In genomic region chr9:3467593-3468219, GRCh38 we compare ENCODE assay signal across 8 cellular contexts. TPM values are rescaled to one million over a fixed set of nuclear protein-coding genes. Genes with fewer than 3 reads are reported as not detected.
A peak's percentile ranks its signal among the peaks of the same experiment; 100 is the strongest.
DNase-seq lines count a peak whose midpoint lies in the region; ATAC-seq and TF ChIP-seq lines count a peak whose summit lies in the region.

No MANE protein-coding gene starts in this region.

- no peaks in the 10 kb centered on the region for H3K36me3 ChIP-seq in WERI-Rb-1

- H3K9me3 ChIP-seq in WERI-Rb-1 (ENCODE audit: severe bottlenecking): no peaks in the 10 kb centered on the region

- H3K27ac ChIP-seq in WERI-Rb-1: no peak overlapping the region

- DNase-seq in AG08396 (ENCODE audit: low spot score) (peak; percentile 56), NCI-H2081 (lab: John Stamatoyannopoulos, UW) (peak; percentile 81 to 92), WERI-Rb-1 (peak; percentile 60), left colon (peak; percentile 51 to 59)
- peak; percentile 48 for DNase-seq in central memory CD4-positive, alpha-beta T cell
- peak; percentile 14 to 45 (median 35) for DNase-seq in stimulated activated CD4-positive, alpha-beta T cell treated with anti-CD3 and anti-CD28 coated beads, TNF-alpha, amount 100 ng/mL, for 4 hours (ENCODE audit: low read depth in 3 of 3)

- no peak overlapping the region for H3K4me3 ChIP-seq in WERI-Rb-1 (ENCODE audit: low read depth, low read length)

- TF ChIP-seq CTCF in WERI-Rb-1 (IDR thresholded peaks at IDR 0.05; ENCODE audit: low read depth, low read length): peak; percentile 99

- intact Hi-C loops in left colon (cut with DNase I, micrococcal nuclease): no loop called here

- no peaks in the 10 kb centered on the region for H3K27me3 ChIP-seq in WERI-Rb-1 (ENCODE audit: insufficient read depth, low read depth, severe bottlenecking)

- ATAC-seq in GM18520 (IDR thresholded peaks at IDR 0.05; ENCODE audit: unreplicated experiment) (peak; percentile 87), HG03045 (IDR thresholded peaks at IDR 0.05; ENCODE audit: unreplicated experiment) (peak; percentile 97), left colon (peak; percentile 97)

RNA-seq across cellular contexts. Expression of gene RFX3, which starts 58.1 kb away (rescaled TPM):
- total RNA-seq in left colon: 10 to 100 TPM in 1 of 2 donors, 1 to 10 TPM in 1; 8.4 to 10.6 TPM

Comparison
In these comparisons a context has a peak if more than half of its experiments do, and no peak if none do; other contexts are left out.
1. DNase-seq: peak in every context shown above with its lines; median percentile 86 in NCI-H2081; 60 in WERI-Rb-1; 56 in AG08396; 55 in left colon; 48 in central memory CD4-positive, alpha-beta T cell; 35 in stimulated activated CD4-positive, alpha-beta T cell treated with anti-CD3 and anti-CD28 coated beads, TNF-alpha, amount 100 ng/mL, for 4 hours.